ENCODE assay signal across 4 cellular contexts in the genomic region with DNA sequence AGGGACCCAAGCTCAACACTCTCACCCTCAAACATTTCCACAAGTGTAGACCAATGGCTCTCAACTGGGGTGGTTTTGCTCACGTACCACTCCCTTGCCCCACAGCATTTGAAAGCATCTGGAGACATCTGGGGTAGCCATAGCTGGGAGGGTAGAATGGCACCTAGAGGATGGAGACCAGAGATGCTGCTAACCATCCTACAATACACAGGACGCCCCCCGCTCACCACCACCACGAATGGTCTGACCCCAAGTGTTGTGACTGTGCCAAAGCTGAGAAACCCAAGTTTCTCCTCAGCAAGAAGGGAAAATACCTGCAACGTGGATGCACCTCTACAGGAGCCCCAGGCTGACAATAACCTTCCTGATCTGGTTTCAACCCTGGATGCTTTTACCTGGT. TPM values are rescaled to one million over a fixed set of nuclear protein-coding genes. Genes with fewer than 3 reads are reported as not detected.
"Had no signal": no experiment of that assay in that cellular context is flagged by ENCODE, and none has a peak within 500 bp of the region (broad histone marks: within the 10 kb centered on the region; RNA-seq: fewer than 3 reads in every experiment).

No MANE protein-coding gene starts in this region.

RNA-seq across cellular contexts. Expression of a gene that starts 24.7 kb away (rescaled TPM):
- total RNA-seq: LHCN-M2, M059J, MCF 10A, NCI-H460 had no signal
